Comparison of ENCODE assay signal across 31 cellular contexts in genomic region chr7:41633690-41634089, GRCh38.
"Had no signal": no experiment of that assay in that cellular context is flagged by ENCODE, and none has a peak within 500 bp of the region (broad histone marks: within the 10 kb centered on the region; RNA-seq: fewer than 3 reads in every experiment).

No MANE protein-coding gene starts in this region.

- H3K27me3 ChIP-seq: neural progenitor cell, ovary, spleen, suprapubic skin, testis, tibial artery, transverse colon, upper lobe of left lung, vagina had no signal

- H3K9me3 ChIP-seq: ovary, psoas muscle, spleen, suprapubic skin, testis, tibial artery, transverse colon, upper lobe of left lung, vagina had no signal

- H3K27me3 Mint-ChIP-seq: progenitor cell of endocrine pancreas; stimulated activated memory B cell treated with anti-CD40 and anti-IgM and Interleukin-4, amounts not matched to agents 10 μg/mL and 1 μg/mL and 100 μg/mL, for 72 hours; stimulated activated naive CD8-positive, alpha-beta T cell treated with anti-CD3 and anti-CD28 coated beads, Interleukin-15, amount 100 ng/mL, for 72 hours had no signal

- H3K79me2 ChIP-seq: parathyroid adenoma had no signal

- H3K36me3 ChIP-seq: neural progenitor cell, ovary, spleen, suprapubic skin, tibial artery, transverse colon, upper lobe of left lung, vagina had no signal

- H3K4me3 Mint-ChIP-seq: natural killer cell; nephron; neural progenitor cell; stimulated activated memory B cell treated with anti-CD40 and anti-IgM and Interleukin-4, amounts not matched to agents 10 μg/mL and 1 μg/mL and 100 μg/mL, for 72 hours; stimulated activated naive CD8-positive, alpha-beta T cell treated with anti-CD3 and anti-CD28 coated beads, Interleukin-15, amount 100 ng/mL, for 72 hours had no signal

- H3K4me2 ChIP-seq: neural progenitor cell, smooth muscle cell had no signal

- H3K4me1 Mint-ChIP-seq: natural killer cell; nephron; stimulated activated memory B cell treated with anti-CD40 and anti-IgM and Interleukin-4, amounts not matched to agents 10 μg/mL and 1 μg/mL and 100 μg/mL, for 72 hours; stimulated activated naive CD8-positive, alpha-beta T cell treated with anti-CD3 and anti-CD28 coated beads, Interleukin-15, amount 100 ng/mL, for 72 hours had no signal

- H3K9me3 Mint-ChIP-seq: natural killer cell; neural progenitor cell; stimulated activated memory B cell treated with anti-CD40 and anti-IgM and Interleukin-4, amounts not matched to agents 10 μg/mL and 1 μg/mL and 100 μg/mL, for 72 hours; stimulated activated naive CD8-positive, alpha-beta T cell treated with anti-CD3 and anti-CD28 coated beads, Interleukin-15, amount 100 ng/mL, for 72 hours had no signal

- H3K36me3 Mint-ChIP-seq: natural killer cell; neural progenitor cell; stimulated activated memory B cell treated with anti-CD40 and anti-IgM and Interleukin-4, amounts not matched to agents 10 μg/mL and 1 μg/mL and 100 μg/mL, for 72 hours had no signal

- DNase-seq: natural killer cell; occipital lobe; ovary; posterior cingulate gyrus; psoas muscle; right cardiac atrium; spleen; stimulated activated CD4-positive, alpha-beta T cell treated with anti-CD3 and anti-CD28 coated beads, Interleukin-12 subunit alpha, Interleukin-12 subunit beta, amount 100 ng/mL, for 4 hours; stimulated activated CD4-positive, alpha-beta T cell treated with anti-CD3 and anti-CD28 coated beads, Interleukin-1b, Interleukin-23, amount 100 ng/mL, for 48 hours; stimulated activated CD4-positive, alpha-beta T cell treated with anti-CD3 and anti-CD28 coated beads, Interleukin-4, amount 100 ng/mL, for 1 hour; stimulated activated CD4-positive, alpha-beta T cell treated with anti-CD3 and anti-CD28 coated beads, Interleukin-4, amount 100 ng/mL, for 4 hours; stimulated activated CD8-positive, alpha-beta memory T cell treated with anti-CD3 and anti-CD28 coated beads, Interleukin-4, amount 100 ng/mL, for 48 hours; stimulated activated naive CD4-positive, alpha-beta T cell; stimulated activated naive CD8-positive, alpha-beta T cell treated with anti-CD3 and anti-CD28 coated beads, Interleukin-15, amount 100 ng/mL, for 72 hours; stimulated activated naive CD8-positive, alpha-beta T cell treated with anti-CD3 and anti-CD28 coated beads, Interleukin-15, Interleukin-2, amounts not matched to agents 100 U/mL and 50 U/mL, for 24 hours; substantia nigra; testis; tibial artery; transverse colon; upper lobe of left lung had no signal

- FAIRE-seq: urothelium cell line had no signal

- H3K4me1 ChIP-seq: parathyroid adenoma, psoas muscle, suprapubic skin, testis, tibial artery, transverse colon, upper lobe of left lung, vagina had no signal

- ATAC-seq: natural killer cell; psoas muscle; right cardiac atrium; sciatic nerve; stimulated activated memory B cell treated with anti-CD40 and anti-IgM and Interleukin-4, amounts not matched to agents 10 μg/mL and 1 μg/mL and 100 μg/mL, for 72 hours; stimulated activated naive CD8-positive, alpha-beta T cell treated with anti-CD3 and anti-CD28 coated beads, Interleukin-15, amount 100 ng/mL, for 72 hours; stimulated activated naive CD8-positive, alpha-beta T cell treated with anti-CD3 and anti-CD28 coated beads, Interleukin-15, Interleukin-2, amounts not matched to agents 100 U/mL and 50 U/mL, for 24 hours had no signal

- H3K27ac Mint-ChIP-seq: natural killer cell; nephron; neural progenitor cell; progenitor cell of endocrine pancreas; stimulated activated memory B cell treated with anti-CD40 and anti-IgM and Interleukin-4, amounts not matched to agents 10 μg/mL and 1 μg/mL and 100 μg/mL, for 72 hours; stimulated activated naive CD8-positive, alpha-beta T cell treated with anti-CD3 and anti-CD28 coated beads, Interleukin-15, amount 100 ng/mL, for 72 hours had no signal

- H3K27ac ChIP-seq: neural progenitor cell, ovary, parathyroid adenoma, psoas muscle, skin epidermis, spleen, suprapubic skin, testis, tibial artery, transverse colon, upper lobe of left lung, vagina had no signal

- H3K9ac ChIP-seq: neural progenitor cell, parathyroid adenoma had no signal

- H3K4me3 ChIP-seq: neural progenitor cell, ovary, psoas muscle, skin epidermis, smooth muscle cell, spleen, suprapubic skin, testis, tibial artery, transverse colon, upper lobe of left lung, vagina had no signal

- H2AFZ ChIP-seq: neural progenitor cell, parathyroid adenoma had no signal
